Comparison of ENCODE assay signal across 17 cellular contexts in the genomic region with DNA sequence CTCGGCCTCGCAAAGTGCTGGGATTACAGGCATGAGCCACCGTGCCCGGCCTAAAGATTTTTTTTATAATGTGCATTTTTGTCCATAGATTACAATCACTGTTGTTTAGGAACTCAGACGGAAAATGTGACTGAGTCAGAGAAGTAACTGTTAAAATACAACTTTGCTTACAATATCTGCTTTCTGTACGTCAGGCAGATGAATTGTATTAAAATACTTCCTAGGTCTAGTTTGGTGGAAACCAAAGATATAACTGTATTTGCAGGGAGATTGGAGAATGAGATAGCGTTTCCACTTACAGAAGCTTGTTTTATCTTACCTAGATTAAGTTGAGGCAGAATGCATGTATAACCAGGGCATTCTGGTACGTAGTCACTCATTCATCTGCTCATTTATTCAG. TPM values are rescaled to one million over a fixed set of nuclear protein-coding genes. Genes with fewer than 3 reads are reported as not detected.
"Had no signal": no experiment of that assay in that cellular context is flagged by ENCODE, and none has a peak within 500 bp of the region (broad histone marks: within the 10 kb centered on the region; RNA-seq: fewer than 3 reads in every experiment).

No MANE protein-coding gene starts in this region.

- H3K9me3 ChIP-seq: mucosa of descending colon, stomach, thoracic aorta, transverse colon had no signal

- H3K4me3 ChIP-seq: hepatocyte, mucosa of descending colon, stomach, thoracic aorta, transverse colon had no signal

- ATAC-seq: effector memory CD8-positive, alpha-beta T cell; left lobe of liver; mucosa of descending colon; naive thymus-derived CD8-positive, alpha-beta T cell; sciatic nerve; stimulated activated naive B cell treated with anti-CD40 and anti-IgM and Interleukin-4, amounts not matched to agents 10 μg/mL and 1 μg/mL and 100 μg/mL, for 72 hours had no signal

- H3K27me3 ChIP-seq: hepatocyte, stomach, transverse colon had no signal

- H3K36me3 ChIP-seq: stomach, thoracic aorta, transverse colon had no signal

- H3K27ac ChIP-seq: hepatocyte, stomach, thoracic aorta had no signal

- DNase-seq: effector memory CD8-positive, alpha-beta T cell; erythroblast; foreskin melanocyte; kidney glomerular epithelial cell; mammary epithelial cell; mucosa of descending colon; naive thymus-derived CD8-positive, alpha-beta T cell; stimulated activated CD4-positive, alpha-beta T cell treated with anti-CD3 and anti-CD28 coated beads, Interleukin-2, amount 100 ng/mL, for 24 hours; stimulated activated CD4-positive, alpha-beta T cell treated with anti-CD3 and anti-CD28 coated beads, Interleukin-4, amount 100 ng/mL, for 4 hours; stimulated activated naive B cell treated with anti-CD40 and anti-IgM and Interleukin-4, amounts not matched to agents 10 μg/mL and 1 μg/mL and 100 μg/mL, for 72 hours; stomach; substantia nigra; transverse colon had no signal

RNA-seq across cellular contexts. Expression of a gene that starts 36.7 kb away (rescaled TPM):
- total RNA-seq: naive thymus-derived CD8-positive, alpha-beta T cell had no signal
- polyA plus RNA-seq: naive thymus-derived CD8-positive, alpha-beta T cell had no signal
